ENCODE assay signal across 21 cellular contexts in genomic region chr12:112967858-112968257, GRCh38. TPM values are rescaled to one million over a fixed set of nuclear protein-coding genes. Genes with fewer than 3 reads are reported as not detected.
A peak's percentile ranks its signal among the peaks of the same experiment; 100 is the strongest.
DNase-seq lines count a peak whose midpoint lies in the region; ATAC-seq and TF ChIP-seq lines count a peak whose summit lies in the region.
"Had no signal": no experiment of that assay in that cellular context is flagged by ENCODE, and none has a peak within 500 bp of the region (broad histone marks: within the 10 kb centered on the region; RNA-seq: fewer than 3 reads in every experiment).

No MANE protein-coding gene starts in this region.

- H3K4me3 Mint-ChIP-seq in activated naive CD8-positive, alpha-beta T cell treated with anti-CD3 and anti-CD28 coated beads, Interleukin-2, amount 10 ng/mL, durations not matched to agents 7 days and 5 days: no peak overlapping the region
- no peak overlapping the region for H3K4me3 Mint-ChIP-seq in activated naive CD8-positive, alpha-beta T cell treated with anti-CD3 and anti-CD28 coated beads for 36 hours
- H3K4me3 Mint-ChIP-seq in endodermal cell (no peak overlapping the region), osteocyte (ENCODE audit: unreplicated experiment) (no peak overlapping the region)
- H3K4me3 Mint-ChIP-seq: CD14-positive monocyte; CD4-positive, alpha-beta T cell; CD8-positive, alpha-beta memory T cell had no signal

- H3K9me3 ChIP-seq in endodermal cell (ENCODE audit: control insufficient read depth, low read length): no peaks in the 10 kb centered on the region
- H3K9me3 ChIP-seq: BE2C; BLaER1 treated with 17β-estradiol and CSF1 and Interleukin-3, amounts not matched to agents 10 nM and 100 nM had no signal

- peaks cover 72% of the 10 kb centered on the region for H3K36me3 Mint-ChIP-seq in activated naive CD8-positive, alpha-beta T cell treated with anti-CD3 and anti-CD28 coated beads, Interleukin-2, amount 10 ng/mL, durations not matched to agents 7 days and 5 days
- H3K36me3 Mint-ChIP-seq in activated naive CD8-positive, alpha-beta T cell treated with anti-CD3 and anti-CD28 coated beads for 36 hours: peaks cover 26% of the 10 kb centered on the region
- H3K36me3 Mint-ChIP-seq in endodermal cell (ENCODE audit: low read depth) (no peaks in the 10 kb centered on the region), osteocyte (ENCODE audit: unreplicated experiment) (no peaks in the 10 kb centered on the region)

- no peaks in the 10 kb centered on the region for H3K4me1 ChIP-seq in endodermal cell (ENCODE audit: control insufficient read depth, insufficient read depth, low read length)

- TF ChIP-seq CTCF in GM10248 (IDR thresholded peaks at IDR 0.05; ENCODE audit: control extremely low read depth, extremely low read depth, low read depth, missing control alignments) (no peak), endodermal cell (conservative IDR thresholded peaks at IDR 0.05) (no peak), osteocyte (IDR thresholded peaks at IDR 0.05) (no peak)

- POLR2A ChIA-PET in activated naive CD8-positive, alpha-beta T cell treated with anti-CD3 and anti-CD28 coated beads, Interleukin-2, amount 10 ng/mL, durations not matched to agents 7 days and 5 days (lab: Charles Lee): interaction anchor here (1.0 to 2.7 kb wide), 3 partner anchors 11 to 61 kb away, joined by 3 to 14 read pairs (median 13); partner anchors contain the start of genes OAS1 and OAS2
- POLR2A ChIA-PET in GM10248 (lab: Yijun Ruan, JAX): no interaction called here

- no peaks in the 10 kb centered on the region for H3K36me3 ChIP-seq in endodermal cell (ENCODE audit: control insufficient read depth, insufficient read depth, low read length)

- H3K9ac ChIP-seq in endodermal cell (ENCODE audit: extremely low read depth, low read length, poor library complexity, severe bottlenecking): no peak overlapping the region
- H3K9ac ChIP-seq: BLaER1 treated with 17β-estradiol and CSF1 and Interleukin-3, amounts not matched to agents 10 nM and 100 nM had no signal

- peaks cover 4% of the 10 kb centered on the region for H3K4me1 Mint-ChIP-seq in activated naive CD8-positive, alpha-beta T cell treated with anti-CD3 and anti-CD28 coated beads, Interleukin-2, amount 10 ng/mL, durations not matched to agents 7 days and 5 days
- H3K4me1 Mint-ChIP-seq in activated naive CD8-positive, alpha-beta T cell treated with anti-CD3 and anti-CD28 coated beads for 36 hours: no peaks in the 10 kb centered on the region
- H3K4me1 Mint-ChIP-seq in endodermal cell (no peaks in the 10 kb centered on the region), osteocyte (ENCODE audit: unreplicated experiment) (no peaks in the 10 kb centered on the region)
- H3K4me1 Mint-ChIP-seq: CD8-positive, alpha-beta memory T cell had no signal

- H3K4me3 ChIP-seq in endodermal cell (ENCODE audit: low read length): no peak overlapping the region
- H3K4me3 ChIP-seq: BLaER1 treated with 17β-estradiol and CSF1 and Interleukin-3, amounts not matched to agents 10 nM and 100 nM had no signal

- 92 to 96% methylated on average over 4 to 7 of the region's 7 CpGs for WGBS in endodermal cell (ENCODE audit: insufficient coverage in 1 of 2, insufficient read length in 1 of 2), 2 experiments

- in situ Hi-C loops in ACHN (cut with HindIII; ENCODE audit: low pct_ligation_motif_present, low pct_unique_long_range_greater_than_20kb, low sequenced_read_pairs): no loop called here

- H3K27me3 Mint-ChIP-seq in activated naive CD8-positive, alpha-beta T cell treated with anti-CD3 and anti-CD28 coated beads, Interleukin-2, amount 10 ng/mL, durations not matched to agents 7 days and 5 days: no peaks in the 10 kb centered on the region
- no peaks in the 10 kb centered on the region for H3K27me3 Mint-ChIP-seq in activated naive CD8-positive, alpha-beta T cell treated with anti-CD3 and anti-CD28 coated beads for 36 hours
- H3K27me3 Mint-ChIP-seq in endodermal cell (ENCODE audit: insufficient read depth) (peaks cover 3% of the 10 kb centered on the region), osteocyte (ENCODE audit: unreplicated experiment) (no peaks in the 10 kb centered on the region)
- H3K27me3 Mint-ChIP-seq: CD4-positive, alpha-beta T cell; CD8-positive, alpha-beta memory T cell had no signal

- no peaks in the 10 kb centered on the region for H3K9me3 Mint-ChIP-seq in activated naive CD8-positive, alpha-beta T cell treated with anti-CD3 and anti-CD28 coated beads, Interleukin-2, amount 10 ng/mL, durations not matched to agents 7 days and 5 days
- H3K9me3 Mint-ChIP-seq in activated naive CD8-positive, alpha-beta T cell treated with anti-CD3 and anti-CD28 coated beads for 36 hours: no peaks in the 10 kb centered on the region
- H3K9me3 Mint-ChIP-seq in endodermal cell (no peaks in the 10 kb centered on the region), osteocyte (ENCODE audit: unreplicated experiment) (no peaks in the 10 kb centered on the region)
- H3K9me3 Mint-ChIP-seq: CD14-positive monocyte; CD4-positive, alpha-beta T cell; CD8-positive, alpha-beta memory T cell had no signal

- DNase-seq in activated naive CD8-positive, alpha-beta T cell treated with anti-CD3 and anti-CD28 coated beads, Interleukin-2, amount 10 ng/mL, durations not matched to agents 7 days and 5 days: no peak
- DNase-seq in activated naive CD8-positive, alpha-beta T cell treated with anti-CD3 and anti-CD28 coated beads for 36 hours: no peak
- DNase-seq in AG20443 (ENCODE audit: low spot score): peak; percentile 2
- peak; percentile 3 for DNase-seq in GM10248 (ENCODE audit: extremely low spot score)
- peak; percentile 29 for DNase-seq in endodermal cell
- no peak for DNase-seq in ACHN
- no peak for DNase-seq in osteocyte (ENCODE audit: extremely low spot score, unreplicated experiment)
- DNase-seq in cortex of kidney (lab: John Stamatoyannopoulos, UW): no peak
- DNase-seq: AML-193; BE2C; CD4-positive, alpha-beta T cell; CD8-positive, alpha-beta memory T cell; DMS 273 treated with DMSO at 0.1 percent for 48 hours; DMS79; EL; GDM1; GOT3; HCEC 1CT had no signal

- H3K27me3 ChIP-seq in endodermal cell (ENCODE audit: control insufficient read depth, insufficient read depth, low read length, poor library complexity, severe bottlenecking): peaks cover 4% of the 10 kb centered on the region
- H3K27me3 ChIP-seq: BE2C; BLaER1 treated with 17β-estradiol and CSF1 and Interleukin-3, amounts not matched to agents 10 nM and 100 nM had no signal

- H3K27ac Mint-ChIP-seq in activated naive CD8-positive, alpha-beta T cell treated with anti-CD3 and anti-CD28 coated beads, Interleukin-2, amount 10 ng/mL, durations not matched to agents 7 days and 5 days: peak overlapping the region; percentile 30
- no peak overlapping the region for H3K27ac Mint-ChIP-seq in activated naive CD8-positive, alpha-beta T cell treated with anti-CD3 and anti-CD28 coated beads for 36 hours
- H3K27ac Mint-ChIP-seq in endodermal cell: no peak overlapping the region
- H3K27ac Mint-ChIP-seq in osteocyte (ENCODE audit: unreplicated experiment): no peak overlapping the region
- H3K27ac Mint-ChIP-seq: CD4-positive, alpha-beta T cell had no signal

- no peak overlapping the region for H3K27ac ChIP-seq in endodermal cell (ENCODE audit: low read depth, low read length)
- H3K27ac ChIP-seq: BLaER1 treated with 17β-estradiol and CSF1 and Interleukin-3, amounts not matched to agents 10 nM and 100 nM had no signal

- CTCF ChIA-PET in GM10248 (lab: Yijun Ruan, JAX): interaction anchor here (1.2 to 2.0 kb wide), 4 partner anchors 10 to 25 kb away, joined by 4 to 7 read pairs (median 4); partner anchors contain the start of gene OAS2

- no peak for ATAC-seq in activated naive CD8-positive, alpha-beta T cell treated with anti-CD3 and anti-CD28 coated beads, Interleukin-2, amount 10 ng/mL, durations not matched to agents 7 days and 5 days (ENCODE audit: low read depth)

RNA-seq across cellular contexts. Expression of gene OAS2, which starts 10.5 kb away (rescaled TPM):
- total RNA-seq in activated naive CD8-positive, alpha-beta T cell treated with anti-CD3 and anti-CD28 coated beads, Interleukin-2, amount 10 ng/mL, durations not matched to agents 7 days and 5 days: 100 to 1,000 TPM; 244 to 245 TPM
- 100 to 1,000 TPM; 122 TPM for total RNA-seq in activated naive CD8-positive, alpha-beta T cell treated with anti-CD3 and anti-CD28 coated beads for 36 hours
- total RNA-seq in endodermal cell (not detected), osteocyte (not detected in 2 replicates)
- polyA plus RNA-seq in endodermal cell (2013, experiment 1 of 2): not detected
- polyA plus RNA-seq in endodermal cell (2013, experiment 2 of 2): not detected
- total RNA-seq: A673 had no signal

RNA-seq across cellular contexts. Expression of gene OAS3, which starts 29.6 kb away (rescaled TPM):
- 100 to 1,000 TPM; 221 to 222 TPM for total RNA-seq in activated naive CD8-positive, alpha-beta T cell treated with anti-CD3 and anti-CD28 coated beads, Interleukin-2, amount 10 ng/mL, durations not matched to agents 7 days and 5 days
- 10 to 100 TPM; 37.4 to 39.8 TPM for total RNA-seq in activated naive CD8-positive, alpha-beta T cell treated with anti-CD3 and anti-CD28 coated beads for 36 hours
- total RNA-seq in endodermal cell (under 1 TPM; 0.64 to 0.84 TPM), osteocyte (0.13 TPM in 1 of 2 replicates, not detected in the other)
- polyA plus RNA-seq in endodermal cell (2013, experiment 1 of 2): 0.32 TPM
- polyA plus RNA-seq in endodermal cell (2013, experiment 2 of 2): 0.29 TPM

Comparison
In these comparisons a context has a peak if more than half of its experiments do, and no peak if none do; other contexts are left out.
1. DNase-seq: peak in AG20443 (single experiment), GM10248 (single experiment) and endodermal cell (single experiment); none in activated naive CD8-positive, alpha-beta T cell treated with anti-CD3 and anti-CD28 coated beads, Interleukin-2, amount 10 ng/mL, durations not matched to agents 7 days and 5 days (single experiment), activated naive CD8-positive, alpha-beta T cell treated with anti-CD3 and anti-CD28 coated beads for 36 hours (single experiment), ACHN (single experiment), osteocyte (single experiment) and cortex of kidney (single experiment).
2. RNA of gene OAS2, which starts 10.5 kb away (total RNA-seq): 244 to 245 TPM in activated naive CD8-positive, alpha-beta T cell treated with anti-CD3 and anti-CD28 coated beads, Interleukin-2, amount 10 ng/mL, durations not matched to agents 7 days and 5 days and 122 TPM in activated naive CD8-positive, alpha-beta T cell treated with anti-CD3 and anti-CD28 coated beads for 36 hours; not detected in endodermal cell and not detected in osteocyte; every median in the first group is over 100 times any median in the second.
3. RNA of gene OAS3, which starts 29.6 kb away (total RNA-seq): 221 to 222 TPM in activated naive CD8-positive, alpha-beta T cell treated with anti-CD3 and anti-CD28 coated beads, Interleukin-2, amount 10 ng/mL, durations not matched to agents 7 days and 5 days and 37.4 to 39.8 TPM in activated naive CD8-positive, alpha-beta T cell treated with anti-CD3 and anti-CD28 coated beads for 36 hours; 0.64 to 0.84 TPM in endodermal cell and 0.13 TPM in osteocyte; every median in the first group is over 10 times any median in the second.